In the genomic region with DNA sequence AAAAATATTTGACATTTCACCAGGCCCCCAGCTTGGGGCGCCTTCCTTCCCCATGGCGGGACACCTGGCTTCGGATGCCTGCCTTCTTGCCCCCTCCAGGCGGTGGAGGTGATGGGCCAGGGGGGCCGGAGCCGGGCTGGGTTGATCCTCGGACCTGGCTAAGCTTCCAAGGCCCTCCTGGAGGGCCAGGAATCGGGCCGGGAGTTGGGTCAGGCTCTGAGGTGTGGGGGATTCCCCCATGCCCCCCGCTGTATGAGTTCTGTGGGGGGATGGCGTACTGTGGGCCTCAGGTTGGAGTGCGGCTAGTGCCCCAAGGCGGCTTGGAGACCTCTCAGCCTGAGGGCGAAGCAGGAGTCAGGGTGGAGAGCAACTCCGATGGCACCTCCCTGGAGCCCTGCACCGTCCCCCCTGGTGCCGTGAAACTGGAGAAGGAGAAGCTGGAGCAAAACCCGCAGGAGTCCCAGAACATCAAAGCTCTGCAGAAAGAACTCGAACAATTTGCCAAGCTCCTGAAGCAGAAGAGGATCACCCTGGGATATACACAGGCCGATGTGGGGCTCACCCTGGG, we compare ENCODE assay signal across 5 cellular contexts.
DNase-seq lines count a peak whose midpoint lies in the region; ATAC-seq and TF ChIP-seq lines count a peak whose summit lies in the region.
"Not testable (repeated sequence)": the region's sequence is repeated elsewhere in the genome, so short reads cannot be mapped to it uniquely, and the experiment has no call there.

No MANE protein-coding gene starts in this region.

- peaks cover 38% of the 10 kb centered on the region for H4K20me1 ChIP-seq in KMS-11 (ENCODE audit: insufficient read depth)

- not testable (repeated sequence) for H3K9me3 ChIP-seq in right cardiac atrium (ENCODE audit: control insufficient read depth, low read length)

- intact Hi-C loops in right cardiac atrium (cut with DNase I): not testable (repeated sequence)

- peaks cover 28% of the 10 kb centered on the region for H3K36me3 Mint-ChIP-seq in osteocyte (ENCODE audit: unreplicated experiment)

- H3K27ac ChIP-seq in KMS-11: peak overlapping the region; percentile 32; the same call in 1 of the 2 replicates
- not testable (repeated sequence) for H3K27ac ChIP-seq in right cardiac atrium (ENCODE audit: low read length)

- not testable (repeated sequence) for H3K27ac Mint-ChIP-seq in osteocyte (ENCODE audit: unreplicated experiment)

- H3K4me3 ChIP-seq in KMS-11 (IDR thresholded peaks at IDR 0.05; ENCODE audit: insufficient read depth, low read depth, low read length): peak overlapping the region; percentile 65
- not testable (repeated sequence) for H3K4me3 ChIP-seq in right cardiac atrium (ENCODE audit: low read length)

- H3K9ac ChIP-seq in KMS-11: not testable (repeated sequence)

- H3K36me3 ChIP-seq in KMS-11 (ENCODE audit: insufficient read depth): peaks cover 13% of the 10 kb centered on the region; the same call in 1 of the 2 replicates

- TF ChIP-seq CTCF in KMS-11 (conservative IDR thresholded peaks at IDR 0.05; ENCODE audit: low read depth, low read length); osteocyte (IDR thresholded peaks at IDR 0.05): not testable (repeated sequence)

- DNase-seq in G401 (ENCODE audit: low spot score) (peak; percentile 29), osteocyte (ENCODE audit: extremely low spot score, unreplicated experiment) (peak; percentile 83)
- DNase-seq in activated CD8-positive, alpha-beta memory T cell treated with anti-CD3 and anti-CD28 coated beads for 24 hours: peak; percentile 45
- not testable (repeated sequence) for DNase-seq in right cardiac atrium

- H3K79me2 ChIP-seq in KMS-11 (ENCODE audit: insufficient read depth, low read depth): peaks cover 47% of the 10 kb centered on the region; the same call in 1 of the 2 replicates

- H2AFZ ChIP-seq in KMS-11 (ENCODE audit: low read depth): not testable (repeated sequence)

- peak overlapping the region; percentile 50 for H3K4me2 ChIP-seq in KMS-11

- H3K27me3 Mint-ChIP-seq in osteocyte (ENCODE audit: unreplicated experiment): not testable (repeated sequence)

- 92% methylated on average over 20 of the region's 20 CpGs for WGBS in right cardiac atrium

- H3K9me3 Mint-ChIP-seq in osteocyte (ENCODE audit: unreplicated experiment): not testable (repeated sequence)

- in situ Hi-C loops in G401 (cut with HindIII; ENCODE audit: low sequenced_read_pairs): not testable (repeated sequence)

- not testable (repeated sequence) for H3K27me3 ChIP-seq in KMS-11 (ENCODE audit: insufficient read depth, low read depth); right cardiac atrium (ENCODE audit: control insufficient read depth, insufficient read depth)

- peak; percentile 19 to 41 for ATAC-seq in right cardiac atrium

- H3K4me1 Mint-ChIP-seq in osteocyte (ENCODE audit: unreplicated experiment): not testable (repeated sequence)

- peaks cover 56% of the 10 kb centered on the region for H3K4me1 ChIP-seq in KMS-11 (ENCODE audit: low read depth, poor library complexity, severe bottlenecking)
- not testable (repeated sequence) for H3K4me1 ChIP-seq in right cardiac atrium (ENCODE audit: control insufficient read depth, insufficient read depth, low read length)

- not testable (repeated sequence) for H3K4me3 Mint-ChIP-seq in osteocyte (ENCODE audit: unreplicated experiment)
